ENCODE assay signal across 24 cellular contexts in genomic region chr6:71134929-71135642, GRCh38.
"Had no signal": no experiment of that assay in that cellular context is flagged by ENCODE, and none has a peak within 500 bp of the region (broad histone marks: within the 10 kb centered on the region; RNA-seq: fewer than 3 reads in every experiment).

No MANE protein-coding gene starts in this region.

- H3K9me3 Mint-ChIP-seq: activated naive CD4-positive, alpha-beta T cell treated with anti-CD3 and anti-CD28 coated beads, Interleukin-2, amount 50 U/mL, for 72 hours; activated T-cell treated with anti-CD3 and anti-CD28 coated beads, Interleukin-2, amount 50 U/mL, for 24 hours; activated T-helper 17 cell treated with anti-CD3 and anti-CD28 coated beads, Interleukin-2, amount 50 U/mL, for 72 hours; effector memory CD8-positive, alpha-beta T cell had no signal

- H3K4me3 Mint-ChIP-seq: activated T-cell treated with anti-CD3 and anti-CD28 coated beads, Interleukin-2, amount 50 U/mL, for 24 hours; activated T-helper 17 cell treated with anti-CD3 and anti-CD28 coated beads, Interleukin-2, amount 50 U/mL, for 72 hours; brain; effector memory CD8-positive, alpha-beta T cell; memory B cell; nephron progenitor cell; stimulated activated naive B cell treated with anti-CD40 and anti-IgM and Interleukin-4, amounts not matched to agents 10 μg/mL and 1 μg/mL and 100 μg/mL, for 72 hours had no signal

- H3K27me3 ChIP-seq: esophagus muscularis mucosa, gastroesophageal sphincter, heart left ventricle, transverse colon, uterus had no signal

- H3K4me2 ChIP-seq: smooth muscle cell had no signal

- H3K36me3 Mint-ChIP-seq: activated naive CD4-positive, alpha-beta T cell treated with anti-CD3 and anti-CD28 coated beads, Interleukin-2, amount 50 U/mL, for 72 hours; brain; memory B cell; stimulated activated naive B cell treated with anti-CD40 and anti-IgM and Interleukin-4, amounts not matched to agents 10 μg/mL and 1 μg/mL and 100 μg/mL, for 72 hours had no signal

- DNase-seq: activated CD4-positive, alpha-beta T cell treated with anti-CD3 and anti-CD28 coated beads, Interleukin-2, amount 50 U/mL, for 4 hours; activated CD8-positive, alpha-beta memory T cell treated with anti-CD3 and anti-CD28 coated beads for 24 hours; activated CD8-positive, alpha-beta memory T cell treated with anti-CD3 and anti-CD28 coated beads, Interleukin-2, amount 50 U/mL, for 4 hours; activated T-cell treated with anti-CD3 and anti-CD28 coated beads, Interleukin-2, amount 50 U/mL, for 24 hours; aorta; central memory CD4-positive, alpha-beta T cell; effector memory CD8-positive, alpha-beta T cell; heart left ventricle; left colon; nephron progenitor cell; occipital lobe; posterior cingulate gyrus; stimulated activated CD4-positive, alpha-beta T cell treated with anti-CD3 and anti-CD28 coated beads, Interleukin-15, amount 100 ng/mL, for 24 hours; stimulated activated naive B cell treated with anti-CD40 and anti-IgM and Interleukin-4, amounts not matched to agents 10 μg/mL and 1 μg/mL and 100 μg/mL, for 72 hours; transverse colon; uterus had no signal

- ATAC-seq: activated naive CD4-positive, alpha-beta T cell treated with anti-CD3 and anti-CD28 coated beads, Interleukin-2, amount 50 U/mL, for 72 hours; activated T-helper 17 cell treated with anti-CD3 and anti-CD28 coated beads, Interleukin-2, amount 50 U/mL, for 72 hours; effector memory CD8-positive, alpha-beta T cell; gastroesophageal sphincter; heart left ventricle; left colon; sciatic nerve; stimulated activated naive B cell treated with anti-CD40 and anti-IgM and Interleukin-4, amounts not matched to agents 10 μg/mL and 1 μg/mL and 100 μg/mL, for 72 hours had no signal

- H3K9me3 ChIP-seq: esophagus muscularis mucosa, gastroesophageal sphincter, transverse colon, uterus had no signal

- H3K27ac ChIP-seq: esophagus muscularis mucosa, gastroesophageal sphincter, heart left ventricle, transverse colon, uterus had no signal

- H3K4me3 ChIP-seq: esophagus muscularis mucosa, gastroesophageal sphincter, heart left ventricle, smooth muscle cell, transverse colon, uterus had no signal

- H3K4me1 Mint-ChIP-seq: activated T-helper 17 cell treated with anti-CD3 and anti-CD28 coated beads, Interleukin-2, amount 50 U/mL, for 72 hours; brain; memory B cell; stimulated activated naive B cell treated with anti-CD40 and anti-IgM and Interleukin-4, amounts not matched to agents 10 μg/mL and 1 μg/mL and 100 μg/mL, for 72 hours had no signal

- H3K4me1 ChIP-seq: esophagus muscularis mucosa, gastroesophageal sphincter, heart left ventricle, transverse colon, uterus had no signal

- H3K27ac Mint-ChIP-seq: activated naive CD4-positive, alpha-beta T cell treated with anti-CD3 and anti-CD28 coated beads, Interleukin-2, amount 50 U/mL, for 72 hours; activated T-cell treated with anti-CD3 and anti-CD28 coated beads, Interleukin-2, amount 50 U/mL, for 24 hours; activated T-helper 17 cell treated with anti-CD3 and anti-CD28 coated beads, Interleukin-2, amount 50 U/mL, for 72 hours; brain; effector memory CD8-positive, alpha-beta T cell; memory B cell; nephron progenitor cell; stimulated activated naive B cell treated with anti-CD40 and anti-IgM and Interleukin-4, amounts not matched to agents 10 μg/mL and 1 μg/mL and 100 μg/mL, for 72 hours had no signal

- H3K36me3 ChIP-seq: esophagus muscularis mucosa, gastroesophageal sphincter, heart left ventricle, transverse colon, uterus had no signal
